ENCODE assay signal across 11 cellular contexts in genomic region chr5:95392593-95393182, GRCh38. TPM values are rescaled to one million over a fixed set of nuclear protein-coding genes. Genes with fewer than 3 reads are reported as not detected.
DNase-seq lines count a peak whose midpoint lies in the region; ATAC-seq, FAIRE-seq and TF ChIP-seq lines count a peak whose summit lies in the region.
"Had no signal": no experiment of that assay in that cellular context is flagged by ENCODE, and none has a peak within 500 bp of the region (broad histone marks: within the 10 kb centered on the region; RNA-seq: fewer than 3 reads in every experiment).

No MANE protein-coding gene starts in this region.

- H2AFZ ChIP-seq in keratinocyte (ENCODE audit: control insufficient read depth, low read length), result peak overlapping the region; percentile 20

- ATAC-seq in WTC11, result peak; percentile 85
- ATAC-seq in HG03378 (IDR thresholded peaks at IDR 0.05; ENCODE audit: unreplicated experiment), result no peak
- ATAC-seq in GM21390 (IDR thresholded peaks at IDR 0.05; ENCODE audit: unreplicated experiment), result no peak
- ATAC-seq: activated CD4-positive, CD25-positive, alpha-beta regulatory T cell treated with anti-CD3 and anti-CD28 coated beads, Interleukin-2, amount 50 U/mL, for 24 hours had no signal

- H3K9me3 ChIP-seq in keratinocyte (ENCODE audit: control insufficient read depth, low read depth, low read length), result no peaks in the 10 kb centered on the region

- H3K27me3 ChIP-seq in keratinocyte (ENCODE audit: control insufficient read depth, extremely low read depth, insufficient read depth, low read length), result peaks cover 5% of the 10 kb centered on the region

- peaks cover 14% of the 10 kb centered on the region for H3K9me3 Mint-ChIP-seq in WTC11

- H3K27ac Mint-ChIP-seq in WTC11, result peak overlapping the region; percentile 73
- H3K27ac Mint-ChIP-seq: IgD-negative memory B cell had no signal

- H3K27me3 Mint-ChIP-seq in WTC11 (ENCODE audit: low read depth), result no peaks in the 10 kb centered on the region; the same call in 1 of the 2 replicates

- peaks cover 40% of the 10 kb centered on the region for H3K4me1 Mint-ChIP-seq in WTC11
- H3K4me1 Mint-ChIP-seq: IgD-negative memory B cell had no signal

- dilution Hi-C loops in keratinocyte (cut with MboI; ENCODE audit: extremely low pct_ligation_motif_present, low sequenced_read_pairs), result no loop called here

- TF ChIP-seq CTCF in WTC11 (IDR thresholded peaks at IDR 0.05), result no peak
- TF ChIP-seq CTCF in keratinocyte (optimal IDR thresholded peaks at IDR 0.05 in 1 of 3, IDR thresholded peaks at IDR 0.05 in 1 of 3, conservative IDR thresholded peaks at IDR 0.05 in 1 of 3; ENCODE audit: extremely low read depth in 1 of 3, insufficient read depth in 2 of 3, low read length in 3 of 3), result no peak

- no peaks in the 10 kb centered on the region for H3K79me2 ChIP-seq in keratinocyte (ENCODE audit: control insufficient read depth, insufficient read depth, low read length)

- POLR2A ChIA-PET in WTC11 (lab: Charles Lee), result no interaction called here

- no peaks in the 10 kb centered on the region for H3K9me1 ChIP-seq in keratinocyte (ENCODE audit: control insufficient read depth, extremely low read depth, insufficient read depth, low read length)

- peak overlapping the region; percentile 20 for H3K4me3 Mint-ChIP-seq in WTC11

- no peaks in the 10 kb centered on the region for H4K20me1 ChIP-seq in keratinocyte (ENCODE audit: control insufficient read depth, extremely low read depth, insufficient read depth, low read length)

- DNase-seq in DMS 273 (lab: John Stamatoyannopoulos, UW; ENCODE audit: unreplicated experiment), result peak; percentile 64
- peak; percentile 65 for DNase-seq in M059J (ENCODE audit: low read depth)
- no peak for DNase-seq in WTC11 (ENCODE audit: low spot score)
- no peak for DNase-seq in keratinocyte (ENCODE audit: low read depth, low spot score)
- no peak for DNase-seq in cortex of kidney (lab: John Stamatoyannopoulos, UW)
- DNase-seq in germinal center (ENCODE audit: low spot score), result no peak
- DNase-seq: central memory CD4-positive, alpha-beta T cell had no signal

- H3K27ac ChIP-seq in keratinocyte (ENCODE audit: control insufficient read depth, insufficient read depth, low read length), result no peak overlapping the region

- no peak for FAIRE-seq in keratinocyte (lab: Jason Lieb, UNC)

- no peak overlapping the region for H3K4me2 ChIP-seq in keratinocyte (ENCODE audit: control insufficient read depth, extremely low read depth, insufficient read depth, low read depth, low read length)

- CTCF ChIA-PET in WTC11 (lab: Charles Lee), result interaction anchor here (0.8 kb wide), 1 partner anchor 108 kb away, joined by 3 read pairs; the partner anchor contains the start of gene MCTP1

- peaks cover 7% of the 10 kb centered on the region for H3K36me3 Mint-ChIP-seq in WTC11

- no peaks in the 10 kb centered on the region for H3K4me1 ChIP-seq in keratinocyte (ENCODE audit: control insufficient read depth, extremely low read depth, insufficient read depth, low read length)

- H3K4me3 ChIP-seq in keratinocyte (ENCODE audit: control insufficient read depth in 2 of 3, extremely low read depth in 1 of 3, insufficient read depth in 2 of 3, low read depth in 1 of 3, low read length in 3 of 3), result no peak overlapping the region

- no peak overlapping the region for H3K9ac ChIP-seq in keratinocyte (ENCODE audit: control insufficient read depth, extremely low read depth, insufficient read depth, low read length)

- no peaks in the 10 kb centered on the region for H3K36me3 ChIP-seq in keratinocyte (ENCODE audit: control insufficient read depth in 2 of 2, extremely low read depth in 1 of 2, insufficient read depth in 2 of 2, low read length in 2 of 2)

TF ChIP-seq in WTC11, 78 proteins besides CTCF, POLR2A, EP300 and RAD21 (continues in another document):
- TF ChIP-seq USF2 (CRISPR knock-in tag; IDR thresholded peaks at IDR 0.05) (no peak), FOXP1 (CRISPR knock-in tag; IDR thresholded peaks at IDR 0.05; ENCODE audit: borderline replicate concordance) (no peak), ZNF263 (CRISPR knock-in tag; IDR thresholded peaks at IDR 0.05; ENCODE audit: low read depth) (no peak), SP1 (CRISPR knock-in tag; conservative IDR thresholded peaks at IDR 0.05) (no peak), SMAD3 (CRISPR knock-in tag; IDR thresholded peaks at IDR 0.05; ENCODE audit: borderline replicate concordance) (no peak), ZNF425 (CRISPR knock-in tag; conservative IDR thresholded peaks at IDR 0.05) (no peak)
- TF ChIP-seq, protein P1, sequence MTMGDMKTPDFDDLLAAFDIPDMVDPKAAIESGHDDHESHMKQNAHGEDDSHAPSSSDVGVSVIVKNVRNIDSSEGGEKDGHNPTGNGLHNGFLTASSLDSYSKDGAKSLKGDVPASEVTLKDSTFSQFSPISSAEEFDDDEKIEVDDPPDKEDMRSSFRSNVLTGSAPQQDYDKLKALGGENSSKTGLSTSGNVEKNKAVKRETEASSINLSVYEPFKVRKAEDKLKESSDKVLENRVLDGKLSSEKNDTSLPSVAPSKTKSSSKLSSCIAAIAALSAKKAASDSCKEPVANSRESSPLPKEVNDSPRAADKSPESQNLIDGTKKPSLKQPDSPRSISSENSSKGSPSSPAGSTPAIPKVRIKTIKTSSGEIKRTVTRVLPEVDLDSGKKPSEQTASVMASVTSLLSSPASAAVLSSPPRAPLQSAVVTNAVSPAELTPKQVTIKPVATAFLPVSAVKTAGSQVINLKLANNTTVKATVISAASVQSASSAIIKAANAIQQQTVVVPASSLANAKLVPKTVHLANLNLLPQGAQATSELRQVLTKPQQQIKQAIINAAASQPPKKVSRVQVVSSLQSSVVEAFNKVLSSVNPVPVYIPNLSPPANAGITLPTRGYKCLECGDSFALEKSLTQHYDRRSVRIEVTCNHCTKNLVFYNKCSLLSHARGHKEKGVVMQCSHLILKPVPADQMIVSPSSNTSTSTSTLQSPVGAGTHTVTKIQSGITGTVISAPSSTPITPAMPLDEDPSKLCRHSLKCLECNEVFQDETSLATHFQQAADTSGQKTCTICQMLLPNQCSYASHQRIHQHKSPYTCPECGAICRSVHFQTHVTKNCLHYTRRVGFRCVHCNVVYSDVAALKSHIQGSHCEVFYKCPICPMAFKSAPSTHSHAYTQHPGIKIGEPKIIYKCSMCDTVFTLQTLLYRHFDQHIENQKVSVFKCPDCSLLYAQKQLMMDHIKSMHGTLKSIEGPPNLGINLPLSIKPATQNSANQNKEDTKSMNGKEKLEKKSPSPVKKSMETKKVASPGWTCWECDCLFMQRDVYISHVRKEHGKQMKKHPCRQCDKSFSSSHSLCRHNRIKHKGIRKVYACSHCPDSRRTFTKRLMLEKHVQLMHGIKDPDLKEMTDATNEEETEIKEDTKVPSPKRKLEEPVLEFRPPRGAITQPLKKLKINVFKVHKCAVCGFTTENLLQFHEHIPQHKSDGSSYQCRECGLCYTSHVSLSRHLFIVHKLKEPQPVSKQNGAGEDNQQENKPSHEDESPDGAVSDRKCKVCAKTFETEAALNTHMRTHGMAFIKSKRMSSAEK (CRISPR knock-in tag; IDR thresholded peaks at IDR 0.05; ENCODE audit: borderline replicate concordance), result no peak
- TF ChIP-seq, protein P2, sequence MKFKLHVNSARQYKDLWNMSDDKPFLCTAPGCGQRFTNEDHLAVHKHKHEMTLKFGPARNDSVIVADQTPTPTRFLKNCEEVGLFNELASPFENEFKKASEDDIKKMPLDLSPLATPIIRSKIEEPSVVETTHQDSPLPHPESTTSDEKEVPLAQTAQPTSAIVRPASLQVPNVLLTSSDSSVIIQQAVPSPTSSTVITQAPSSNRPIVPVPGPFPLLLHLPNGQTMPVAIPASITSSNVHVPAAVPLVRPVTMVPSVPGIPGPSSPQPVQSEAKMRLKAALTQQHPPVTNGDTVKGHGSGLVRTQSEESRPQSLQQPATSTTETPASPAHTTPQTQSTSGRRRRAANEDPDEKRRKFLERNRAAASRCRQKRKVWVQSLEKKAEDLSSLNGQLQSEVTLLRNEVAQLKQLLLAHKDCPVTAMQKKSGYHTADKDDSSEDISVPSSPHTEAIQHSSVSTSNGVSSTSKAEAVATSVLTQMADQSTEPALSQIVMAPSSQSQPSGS (CRISPR knock-in tag; IDR thresholded peaks at IDR 0.05; ENCODE audit: borderline replicate concordance, low read depth), result no peak

RNA-seq across cellular contexts. Expression of gene FAM81B, which starts 1.5 kb away (rescaled TPM):
- 0.54 TPM in 1 of 2 replicates, not detected in the other for total RNA-seq in M059J (2014; rRNA removed; shearing (Covaris generic))
- 0.39 TPM in 1 of 3 replicates, not detected in the others for total RNA-seq in WTC11 (2021)
- not detected in 3 replicates for polyA plus RNA-seq in keratinocyte
- polyA plus RNA-seq in keratinocyte (2011; ENCODE audit: low read depth), result not detected
- polyA plus RNA-seq in keratinocyte (2011; cell fraction: cytosol; rRNA removed), result not detected in 2 replicates
- polyA plus RNA-seq in keratinocyte (2011; cell fraction: nucleus; rRNA removed), result not detected in 2 replicates
- polyA plus RNA-seq in keratinocyte (2012; ENCODE audit: low replicate concordance), result not detected in 2 replicates
- polyA minus RNA-seq in keratinocyte, result not detected in 3 replicates
- polyA minus RNA-seq in keratinocyte (2011; cell fraction: cytosol; rRNA and poly(A)+ RNA removed), result not detected
- not detected in 2 replicates for polyA minus RNA-seq in keratinocyte (2011; cell fraction: nucleus; rRNA and poly(A)+ RNA removed)
- polyA plus RNA-seq: IgD-negative memory B cell had no signal

Comparison
In these comparisons a context has a peak if more than half of its experiments do, and no peak if none do; other contexts are left out.
1. DNase-seq: peak in DMS 273 (single experiment) and M059J (single experiment); none in WTC11 (single experiment), keratinocyte (single experiment), cortex of kidney (single experiment) and germinal center (single experiment).